ENCODE assay signal across 1 cellular context in the genomic region with DNA sequence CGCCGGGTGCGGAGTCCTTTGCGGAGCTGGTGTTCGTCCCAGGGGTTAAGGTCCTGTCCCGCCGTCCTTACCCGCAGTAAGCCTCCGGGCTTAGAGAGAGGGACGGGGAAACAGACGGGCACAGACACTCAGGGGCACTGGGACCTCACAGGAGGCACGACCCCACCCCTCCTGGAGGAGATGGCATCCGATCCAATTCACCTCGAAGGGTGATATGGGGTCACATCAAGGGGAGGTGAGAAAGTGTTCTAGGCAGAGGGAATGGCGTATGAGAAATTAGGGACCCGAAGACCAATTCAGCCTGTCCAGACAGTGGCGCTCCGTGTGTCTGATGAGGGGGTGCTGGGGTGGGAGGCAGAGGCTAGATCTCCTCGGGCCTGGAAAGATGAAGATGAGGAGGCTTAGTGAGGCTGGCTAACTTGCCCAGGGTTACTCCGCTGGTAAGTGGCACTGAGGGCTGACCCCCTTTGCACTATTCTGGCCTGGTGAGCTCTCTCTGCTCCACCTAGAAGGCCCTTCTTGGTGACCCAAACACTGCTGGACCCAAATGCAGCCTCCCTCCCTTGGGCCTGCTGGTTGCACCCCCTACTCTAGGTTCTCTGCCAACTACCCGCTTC.
TF ChIP-seq lines count a peak whose summit lies in the region.

No MANE protein-coding gene starts in this region.

TF ChIP-seq in K562, 482 proteins besides CTCF, POLR2A, EP300 and RAD21 (continues in another document):
- TF ChIP-seq ZNF511 (CRISPR knock-in tag; IDR thresholded peaks at IDR 0.05) (no peak), JUN (IDR thresholded peaks at IDR 0.05; ENCODE audit: borderline replicate concordance, low read depth, low read length) (no peak), JUN (CRISPR knock-in tag; IDR thresholded peaks at IDR 0.05; ENCODE audit: borderline replicate concordance) (no peak), SAFB2 (IDR thresholded peaks at IDR 0.05; ENCODE audit: borderline replicate concordance, low read depth, low read length, severe bottlenecking) (no peak), EGR1 (conservative IDR thresholded peaks at IDR 0.05) (peak; percentile 79; the same call in 1 of the 2 replicates), ZNF143 (CRISPR knock-in tag; IDR thresholded peaks at IDR 0.05) (peak; percentile 67), PHF21A (IDR thresholded peaks at IDR 0.05; ENCODE audit: borderline replicate concordance, low read depth) (no peak), RB1 (IDR thresholded peaks at IDR 0.05; ENCODE audit: low read depth) (0 out of 2 replicates have a peak, but pooled peaks have one; percentile 34), L3MBTL2 (IDR thresholded peaks at IDR 0.05) (no peak), MYNN (IDR thresholded peaks at IDR 0.05) (0 out of 2 replicates have a peak, but pooled peaks have one; percentile 6), MYNN (CRISPR knock-in tag; IDR thresholded peaks at IDR 0.05) (no peak), CTBP1 (IDR thresholded peaks at IDR 0.05; ENCODE audit: borderline replicate concordance) (0 out of 2 replicates have a peak, but pooled peaks have one; percentile 28), HDAC8 (tag; IDR thresholded peaks at IDR 0.05) (peak; percentile 73; the same call in 1 of the 2 replicates), HDGF (IDR thresholded peaks at IDR 0.05) (peak; percentile 80; the same call in 1 of the 2 replicates), NRF1 (conservative IDR thresholded peaks at IDR 0.05 in 1 of 2, IDR thresholded peaks at IDR 0.05 in 1 of 2) (peak; percentile 14 to 26; a peak in 1 of 4 replicates), WHSC1 (IDR thresholded peaks at IDR 0.05; ENCODE audit: low read length) (no peak), NR2C2 (CRISPR knock-in tag; IDR thresholded peaks at IDR 0.05) (0 out of 2 replicates have a peak, but pooled peaks have one; percentile 15), NR2C2 (tag; IDR thresholded peaks at IDR 0.05) (no peak; the same call in none of the 2 replicates), HDAC1 (IDR thresholded peaks at IDR 0.05) (peak in 1 of 2 experiments; percentile 23; a peak in 1 of 4 replicates), PYGO2 (tag; IDR thresholded peaks at IDR 0.05) (no peak), ZBTB2 (IDR thresholded peaks at IDR 0.05) (peak; percentile 65), TAF7 (tag; IDR thresholded peaks at IDR 0.05) (peak; percentile 87)
- TF ChIP-seq, protein P1, sequence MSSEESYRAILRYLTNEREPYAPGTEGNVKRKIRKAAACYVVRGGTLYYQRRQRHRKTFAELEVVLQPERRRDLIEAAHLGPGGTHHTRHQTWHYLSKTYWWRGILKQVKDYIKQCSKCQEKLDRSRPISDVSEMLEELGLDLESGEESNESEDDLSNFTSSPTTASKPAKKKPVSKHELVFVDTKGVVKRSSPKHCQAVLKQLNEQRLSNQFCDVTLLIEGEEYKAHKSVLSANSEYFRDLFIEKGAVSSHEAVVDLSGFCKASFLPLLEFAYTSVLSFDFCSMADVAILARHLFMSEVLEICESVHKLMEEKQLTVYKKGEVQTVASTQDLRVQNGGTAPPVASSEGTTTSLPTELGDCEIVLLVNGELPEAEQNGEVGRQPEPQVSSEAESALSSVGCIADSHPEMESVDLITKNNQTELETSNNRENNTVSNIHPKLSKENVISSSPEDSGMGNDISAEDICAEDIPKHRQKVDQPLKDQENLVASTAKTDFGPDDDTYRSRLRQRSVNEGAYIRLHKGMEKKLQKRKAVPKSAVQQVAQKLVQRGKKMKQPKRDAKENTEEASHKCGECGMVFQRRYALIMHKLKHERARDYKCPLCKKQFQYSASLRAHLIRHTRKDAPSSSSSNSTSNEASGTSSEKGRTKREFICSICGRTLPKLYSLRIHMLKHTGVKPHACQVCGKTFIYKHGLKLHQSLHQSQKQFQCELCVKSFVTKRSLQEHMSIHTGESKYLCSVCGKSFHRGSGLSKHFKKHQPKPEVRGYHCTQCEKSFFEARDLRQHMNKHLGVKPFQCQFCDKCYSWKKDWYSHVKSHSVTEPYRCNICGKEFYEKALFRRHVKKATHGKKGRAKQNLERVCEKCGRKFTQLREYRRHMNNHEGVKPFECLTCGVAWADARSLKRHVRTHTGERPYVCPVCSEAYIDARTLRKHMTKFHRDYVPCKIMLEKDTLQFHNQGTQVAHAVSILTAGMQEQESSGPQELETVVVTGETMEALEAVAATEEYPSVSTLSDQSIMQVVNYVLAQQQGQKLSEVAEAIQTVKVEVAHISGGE (CRISPR knock-in tag; IDR thresholded peaks at IDR 0.05) = 0 out of 6 replicates have a peak, but pooled peaks of 1 of the 3 experiments have one; percentile 17
- TF ChIP-seq, protein P2, sequence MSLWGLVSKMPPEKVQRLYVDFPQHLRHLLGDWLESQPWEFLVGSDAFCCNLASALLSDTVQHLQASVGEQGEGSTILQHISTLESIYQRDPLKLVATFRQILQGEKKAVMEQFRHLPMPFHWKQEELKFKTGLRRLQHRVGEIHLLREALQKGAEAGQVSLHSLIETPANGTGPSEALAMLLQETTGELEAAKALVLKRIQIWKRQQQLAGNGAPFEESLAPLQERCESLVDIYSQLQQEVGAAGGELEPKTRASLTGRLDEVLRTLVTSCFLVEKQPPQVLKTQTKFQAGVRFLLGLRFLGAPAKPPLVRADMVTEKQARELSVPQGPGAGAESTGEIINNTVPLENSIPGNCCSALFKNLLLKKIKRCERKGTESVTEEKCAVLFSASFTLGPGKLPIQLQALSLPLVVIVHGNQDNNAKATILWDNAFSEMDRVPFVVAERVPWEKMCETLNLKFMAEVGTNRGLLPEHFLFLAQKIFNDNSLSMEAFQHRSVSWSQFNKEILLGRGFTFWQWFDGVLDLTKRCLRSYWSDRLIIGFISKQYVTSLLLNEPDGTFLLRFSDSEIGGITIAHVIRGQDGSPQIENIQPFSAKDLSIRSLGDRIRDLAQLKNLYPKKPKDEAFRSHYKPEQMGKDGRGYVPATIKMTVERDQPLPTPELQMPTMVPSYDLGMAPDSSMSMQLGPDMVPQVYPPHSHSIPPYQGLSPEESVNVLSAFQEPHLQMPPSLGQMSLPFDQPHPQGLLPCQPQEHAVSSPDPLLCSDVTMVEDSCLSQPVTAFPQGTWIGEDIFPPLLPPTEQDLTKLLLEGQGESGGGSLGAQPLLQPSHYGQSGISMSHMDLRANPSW (CRISPR knock-in tag; IDR thresholded peaks at IDR 0.05) = 0 out of 2 replicates have a peak, but pooled peaks have one; percentile 27
- TF ChIP-seq, protein P3, sequence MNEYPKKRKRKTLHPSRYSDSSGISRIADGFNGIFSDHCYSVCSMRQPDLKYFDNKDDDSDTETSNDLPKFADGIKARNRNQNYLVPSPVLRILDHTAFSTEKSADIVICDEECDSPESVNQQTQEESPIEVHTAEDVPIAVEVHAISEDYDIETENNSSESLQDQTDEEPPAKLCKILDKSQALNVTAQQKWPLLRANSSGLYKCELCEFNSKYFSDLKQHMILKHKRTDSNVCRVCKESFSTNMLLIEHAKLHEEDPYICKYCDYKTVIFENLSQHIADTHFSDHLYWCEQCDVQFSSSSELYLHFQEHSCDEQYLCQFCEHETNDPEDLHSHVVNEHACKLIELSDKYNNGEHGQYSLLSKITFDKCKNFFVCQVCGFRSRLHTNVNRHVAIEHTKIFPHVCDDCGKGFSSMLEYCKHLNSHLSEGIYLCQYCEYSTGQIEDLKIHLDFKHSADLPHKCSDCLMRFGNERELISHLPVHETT (CRISPR knock-in tag; conservative IDR thresholded peaks at IDR 0.05 in 1 of 2, IDR thresholded peaks at IDR 0.05 in 1 of 2) = 0 out of 4 replicates have a peak, but pooled peaks of 1 of the 2 experiments have one; percentile 16
- TF ChIP-seq, protein P4, sequence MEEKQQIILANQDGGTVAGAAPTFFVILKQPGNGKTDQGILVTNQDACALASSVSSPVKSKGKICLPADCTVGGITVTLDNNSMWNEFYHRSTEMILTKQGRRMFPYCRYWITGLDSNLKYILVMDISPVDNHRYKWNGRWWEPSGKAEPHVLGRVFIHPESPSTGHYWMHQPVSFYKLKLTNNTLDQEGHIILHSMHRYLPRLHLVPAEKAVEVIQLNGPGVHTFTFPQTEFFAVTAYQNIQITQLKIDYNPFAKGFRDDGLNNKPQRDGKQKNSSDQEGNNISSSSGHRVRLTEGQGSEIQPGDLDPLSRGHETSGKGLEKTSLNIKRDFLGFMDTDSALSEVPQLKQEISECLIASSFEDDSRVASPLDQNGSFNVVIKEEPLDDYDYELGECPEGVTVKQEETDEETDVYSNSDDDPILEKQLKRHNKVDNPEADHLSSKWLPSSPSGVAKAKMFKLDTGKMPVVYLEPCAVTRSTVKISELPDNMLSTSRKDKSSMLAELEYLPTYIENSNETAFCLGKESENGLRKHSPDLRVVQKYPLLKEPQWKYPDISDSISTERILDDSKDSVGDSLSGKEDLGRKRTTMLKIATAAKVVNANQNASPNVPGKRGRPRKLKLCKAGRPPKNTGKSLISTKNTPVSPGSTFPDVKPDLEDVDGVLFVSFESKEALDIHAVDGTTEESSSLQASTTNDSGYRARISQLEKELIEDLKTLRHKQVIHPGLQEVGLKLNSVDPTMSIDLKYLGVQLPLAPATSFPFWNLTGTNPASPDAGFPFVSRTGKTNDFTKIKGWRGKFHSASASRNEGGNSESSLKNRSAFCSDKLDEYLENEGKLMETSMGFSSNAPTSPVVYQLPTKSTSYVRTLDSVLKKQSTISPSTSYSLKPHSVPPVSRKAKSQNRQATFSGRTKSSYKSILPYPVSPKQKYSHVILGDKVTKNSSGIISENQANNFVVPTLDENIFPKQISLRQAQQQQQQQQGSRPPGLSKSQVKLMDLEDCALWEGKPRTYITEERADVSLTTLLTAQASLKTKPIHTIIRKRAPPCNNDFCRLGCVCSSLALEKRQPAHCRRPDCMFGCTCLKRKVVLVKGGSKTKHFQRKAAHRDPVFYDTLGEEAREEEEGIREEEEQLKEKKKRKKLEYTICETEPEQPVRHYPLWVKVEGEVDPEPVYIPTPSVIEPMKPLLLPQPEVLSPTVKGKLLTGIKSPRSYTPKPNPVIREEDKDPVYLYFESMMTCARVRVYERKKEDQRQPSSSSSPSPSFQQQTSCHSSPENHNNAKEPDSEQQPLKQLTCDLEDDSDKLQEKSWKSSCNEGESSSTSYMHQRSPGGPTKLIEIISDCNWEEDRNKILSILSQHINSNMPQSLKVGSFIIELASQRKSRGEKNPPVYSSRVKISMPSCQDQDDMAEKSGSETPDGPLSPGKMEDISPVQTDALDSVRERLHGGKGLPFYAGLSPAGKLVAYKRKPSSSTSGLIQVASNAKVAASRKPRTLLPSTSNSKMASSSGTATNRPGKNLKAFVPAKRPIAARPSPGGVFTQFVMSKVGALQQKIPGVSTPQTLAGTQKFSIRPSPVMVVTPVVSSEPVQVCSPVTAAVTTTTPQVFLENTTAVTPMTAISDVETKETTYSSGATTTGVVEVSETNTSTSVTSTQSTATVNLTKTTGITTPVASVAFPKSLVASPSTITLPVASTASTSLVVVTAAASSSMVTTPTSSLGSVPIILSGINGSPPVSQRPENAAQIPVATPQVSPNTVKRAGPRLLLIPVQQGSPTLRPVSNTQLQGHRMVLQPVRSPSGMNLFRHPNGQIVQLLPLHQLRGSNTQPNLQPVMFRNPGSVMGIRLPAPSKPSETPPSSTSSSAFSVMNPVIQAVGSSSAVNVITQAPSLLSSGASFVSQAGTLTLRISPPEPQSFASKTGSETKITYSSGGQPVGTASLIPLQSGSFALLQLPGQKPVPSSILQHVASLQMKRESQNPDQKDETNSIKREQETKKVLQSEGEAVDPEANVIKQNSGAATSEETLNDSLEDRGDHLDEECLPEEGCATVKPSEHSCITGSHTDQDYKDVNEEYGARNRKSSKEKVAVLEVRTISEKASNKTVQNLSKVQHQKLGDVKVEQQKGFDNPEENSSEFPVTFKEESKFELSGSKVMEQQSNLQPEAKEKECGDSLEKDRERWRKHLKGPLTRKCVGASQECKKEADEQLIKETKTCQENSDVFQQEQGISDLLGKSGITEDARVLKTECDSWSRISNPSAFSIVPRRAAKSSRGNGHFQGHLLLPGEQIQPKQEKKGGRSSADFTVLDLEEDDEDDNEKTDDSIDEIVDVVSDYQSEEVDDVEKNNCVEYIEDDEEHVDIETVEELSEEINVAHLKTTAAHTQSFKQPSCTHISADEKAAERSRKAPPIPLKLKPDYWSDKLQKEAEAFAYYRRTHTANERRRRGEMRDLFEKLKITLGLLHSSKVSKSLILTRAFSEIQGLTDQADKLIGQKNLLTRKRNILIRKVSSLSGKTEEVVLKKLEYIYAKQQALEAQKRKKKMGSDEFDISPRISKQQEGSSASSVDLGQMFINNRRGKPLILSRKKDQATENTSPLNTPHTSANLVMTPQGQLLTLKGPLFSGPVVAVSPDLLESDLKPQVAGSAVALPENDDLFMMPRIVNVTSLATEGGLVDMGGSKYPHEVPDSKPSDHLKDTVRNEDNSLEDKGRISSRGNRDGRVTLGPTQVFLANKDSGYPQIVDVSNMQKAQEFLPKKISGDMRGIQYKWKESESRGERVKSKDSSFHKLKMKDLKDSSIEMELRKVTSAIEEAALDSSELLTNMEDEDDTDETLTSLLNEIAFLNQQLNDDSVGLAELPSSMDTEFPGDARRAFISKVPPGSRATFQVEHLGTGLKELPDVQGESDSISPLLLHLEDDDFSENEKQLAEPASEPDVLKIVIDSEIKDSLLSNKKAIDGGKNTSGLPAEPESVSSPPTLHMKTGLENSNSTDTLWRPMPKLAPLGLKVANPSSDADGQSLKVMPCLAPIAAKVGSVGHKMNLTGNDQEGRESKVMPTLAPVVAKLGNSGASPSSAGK (IDR thresholded peaks at IDR 0.05) = 0 out of 2 replicates have a peak, but pooled peaks have one; percentile 10
